In the genomic region with DNA sequence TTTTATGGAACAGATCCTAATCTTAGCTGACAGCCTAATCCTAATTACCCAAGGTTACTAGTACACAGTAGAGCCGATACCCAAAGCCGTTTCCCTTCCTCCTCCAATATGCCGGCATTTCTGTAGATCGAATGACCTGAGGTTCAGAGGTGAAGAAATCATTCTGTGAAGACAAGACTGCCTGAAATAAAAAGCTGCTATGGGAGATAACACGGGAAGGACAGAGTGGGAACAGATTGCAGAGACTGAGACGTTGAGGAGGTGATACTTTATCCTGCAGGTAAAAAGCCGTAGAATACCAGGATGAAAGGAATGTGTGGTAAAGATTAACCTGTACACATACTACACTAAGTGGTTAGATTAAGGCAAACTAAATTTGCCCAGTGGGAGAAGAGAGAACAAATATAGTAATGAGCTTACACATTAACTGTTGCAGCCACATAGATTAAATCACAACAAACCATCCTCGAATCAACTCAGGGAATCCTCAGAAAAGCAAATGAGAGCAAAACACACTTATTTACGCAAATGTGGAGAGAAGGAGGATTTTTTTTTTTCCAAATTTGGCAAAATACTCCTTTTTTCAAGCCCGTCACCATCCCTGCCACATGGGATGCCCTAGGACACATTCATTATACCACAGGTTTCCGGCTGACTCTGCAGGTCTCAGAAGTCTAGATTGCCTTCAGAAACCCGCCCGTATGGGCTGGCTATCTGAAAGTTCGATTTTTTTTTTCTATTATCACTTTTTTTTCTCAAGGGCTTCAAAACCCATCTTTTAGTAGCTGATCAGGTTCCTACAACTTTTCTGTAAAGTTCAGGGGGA, we compare ENCODE assay signal across 2 cellular contexts.
TF ChIP-seq lines count a peak whose summit lies in the region.

No MANE protein-coding gene starts in this region.

TF ChIP-seq in IMR-90, 13 proteins besides CTCF, POLR2A, EP300 and RAD21 (continued from another document):
- TF ChIP-seq RFX5 (IDR thresholded peaks at IDR 0.05; ENCODE audit: low read depth, low read length) (no peak), MXI1 (IDR thresholded peaks at IDR 0.05; ENCODE audit: borderline replicate concordance, low read depth, low read length) (no peak), BHLHE40 (IDR thresholded peaks at IDR 0.05; ENCODE audit: low read depth, low read length) (no peak), MAFK (IDR thresholded peaks at IDR 0.05; ENCODE audit: low read depth, low read length) (no peak), FOS (IDR thresholded peaks at IDR 0.05; ENCODE audit: low read depth, low read length) (no peak), MAZ (IDR thresholded peaks at IDR 0.05; ENCODE audit: borderline replicate concordance, low read depth, low read length) (no peak), CEBPB (IDR thresholded peaks at IDR 0.05; ENCODE audit: low read depth, low read length) (no peak)
- TF ChIP-seq, protein P1, sequence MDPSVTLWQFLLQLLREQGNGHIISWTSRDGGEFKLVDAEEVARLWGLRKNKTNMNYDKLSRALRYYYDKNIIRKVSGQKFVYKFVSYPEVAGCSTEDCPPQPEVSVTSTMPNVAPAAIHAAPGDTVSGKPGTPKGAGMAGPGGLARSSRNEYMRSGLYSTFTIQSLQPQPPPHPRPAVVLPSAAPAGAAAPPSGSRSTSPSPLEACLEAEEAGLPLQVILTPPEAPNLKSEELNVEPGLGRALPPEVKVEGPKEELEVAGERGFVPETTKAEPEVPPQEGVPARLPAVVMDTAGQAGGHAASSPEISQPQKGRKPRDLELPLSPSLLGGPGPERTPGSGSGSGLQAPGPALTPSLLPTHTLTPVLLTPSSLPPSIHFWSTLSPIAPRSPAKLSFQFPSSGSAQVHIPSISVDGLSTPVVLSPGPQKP (IDR thresholded peaks at IDR 0.05; ENCODE audit: borderline replicate concordance, low read depth, low read length) = no peak
- TF ChIP-seq, protein P2, sequence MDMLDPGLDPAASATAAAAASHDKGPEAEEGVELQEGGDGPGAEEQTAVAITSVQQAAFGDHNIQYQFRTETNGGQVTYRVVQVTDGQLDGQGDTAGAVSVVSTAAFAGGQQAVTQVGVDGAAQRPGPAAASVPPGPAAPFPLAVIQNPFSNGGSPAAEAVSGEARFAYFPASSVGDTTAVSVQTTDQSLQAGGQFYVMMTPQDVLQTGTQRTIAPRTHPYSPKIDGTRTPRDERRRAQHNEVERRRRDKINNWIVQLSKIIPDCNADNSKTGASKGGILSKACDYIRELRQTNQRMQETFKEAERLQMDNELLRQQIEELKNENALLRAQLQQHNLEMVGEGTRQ (IDR thresholded peaks at IDR 0.05; ENCODE audit: low read depth, low read length) = no peak
TF ChIP-seq in IMR-90: peak in this region for 0.

TF ChIP-seq in liver, 16 proteins besides CTCF, POLR2A, EP300 and RAD21 (continued from another document):
- TF ChIP-seq GABPA (IDR thresholded peaks at IDR 0.05 in 1 of 2, conservative IDR thresholded peaks at IDR 0.05 in 1 of 2) = no peak
TF ChIP-seq in liver: peak in this region for 0.
